19 cellular contexts compared by ENCODE assay signal in genomic region chr13:111914241-111915103, GRCh38.
DNase-seq lines count a peak whose midpoint lies in the region; TF ChIP-seq lines count a peak whose summit lies in the region.
"Had no signal": no experiment of that assay in that cellular context is flagged by ENCODE, and none has a peak within 500 bp of the region (broad histone marks: within the 10 kb centered on the region; RNA-seq: fewer than 3 reads in every experiment).

No MANE protein-coding gene starts in this region.

- no peaks in the 10 kb centered on the region for H3K79me2 ChIP-seq in neural progenitor cell (ENCODE audit: low read depth)

- no peaks in the 10 kb centered on the region for H3K36me3 Mint-ChIP-seq in neural progenitor cell
- H3K36me3 Mint-ChIP-seq: CD14-positive monocyte had no signal

- H3K27me3 Mint-ChIP-seq in neural progenitor cell (ENCODE audit: insufficient read depth, low read depth) = peaks cover 9% of the 10 kb centered on the region
- H3K27me3 Mint-ChIP-seq: B cell had no signal

- H3K27ac Mint-ChIP-seq in neural progenitor cell = peak overlapping the region; percentile 19
- H3K27ac Mint-ChIP-seq: B cell, CD14-positive monocyte, HFFc6 had no signal

- H3K9ac ChIP-seq in colonic mucosa (ENCODE audit: low read depth in 2 of 2, low read length in 2 of 2) = no peak overlapping the region
- H3K9ac ChIP-seq in neural progenitor cell = no peak overlapping the region

- peaks cover 7% of the 10 kb centered on the region for H3K9me3 Mint-ChIP-seq in neural progenitor cell

- intact Hi-C loops in colonic mucosa (cut with DNase I) = no loop called here
- intact Hi-C loops in spleen (cut with DNase I; ENCODE audit: low total_unique reads) = no loop called here
- intact Hi-C loops in esophagus squamous epithelium (cut with DNase I) = no loop called here

- no peak overlapping the region for H3K4me3 ChIP-seq in Peyer's patch
- H3K4me3 ChIP-seq in colonic mucosa = no peak overlapping the region
- H3K4me3 ChIP-seq in neural progenitor cell = no peak overlapping the region
- no peak overlapping the region for H3K4me3 ChIP-seq in spleen
- no peak overlapping the region for H3K4me3 ChIP-seq in esophagus squamous epithelium
- H3K4me3 ChIP-seq: A549 had no signal

- no peaks in the 10 kb centered on the region for H3K4me1 ChIP-seq in Peyer's patch
- no peaks in the 10 kb centered on the region for H3K4me1 ChIP-seq in colonic mucosa
- no peaks in the 10 kb centered on the region for H3K4me1 ChIP-seq in neural progenitor cell
- no peaks in the 10 kb centered on the region for H3K4me1 ChIP-seq in spleen
- H3K4me1 ChIP-seq in esophagus squamous epithelium = no peaks in the 10 kb centered on the region
- H3K4me1 ChIP-seq: A549 had no signal

- no peak overlapping the region for H3K4me2 ChIP-seq in neural progenitor cell
- H3K4me2 ChIP-seq: A549 had no signal

- no peaks in the 10 kb centered on the region for H3K27me3 ChIP-seq in Peyer's patch
- H3K27me3 ChIP-seq in colonic mucosa = no peaks in the 10 kb centered on the region
- no peaks in the 10 kb centered on the region for H3K27me3 ChIP-seq in neural progenitor cell
- H3K27me3 ChIP-seq in spleen (replicated peaks in 1 of 7) = peaks cover 0 to 12% (median 0%) of the 10 kb centered on the region in 7 donors
- peaks cover 0 to 5% (median 0%) of the 10 kb centered on the region in 4 donors for H3K27me3 ChIP-seq in esophagus squamous epithelium

- H3K36me3 ChIP-seq in Peyer's patch = no peaks in the 10 kb centered on the region
- no peaks in the 10 kb centered on the region for H3K36me3 ChIP-seq in colonic mucosa
- H3K36me3 ChIP-seq in neural progenitor cell = no peaks in the 10 kb centered on the region
- no peaks in the 10 kb centered on the region for H3K36me3 ChIP-seq in spleen
- no peaks in the 10 kb centered on the region for H3K36me3 ChIP-seq in esophagus squamous epithelium

- DNase-seq in Peyer's patch (peak; percentile 1 to 28 (median 22)), colonic mucosa (peak; percentile 2), neural progenitor cell (ENCODE audit: low spot score) (no peak), spleen (peak; percentile 53), GM13976 (ENCODE audit: low spot score) (no peak), kidney glomerular epithelial cell (lab: John Stamatoyannopoulos, UW) (no peak), esophagus squamous epithelium (lab: John Stamatoyannopoulos, UW) (no peak), NCI-H345 treated with DMSO at 0.1 percent for 48 hours (lab: John Stamatoyannopoulos, UW; ENCODE audit: unreplicated experiment) (no peak)
- DNase-seq: HFFc6; Kasumi-1; NCI-H1048; NCI-H1417 treated with DMSO at 0.1 percent for 48 hours; NCI-H187; NCI-H2227 treated with DMSO at 0.1 percent for 48 hours; NK-92 treated with Interleukin-12 subunit alpha and Interleukin-12 subunit beta, amount 100 ng/mL, for 24 hours; SIG-M5 had no signal

- peaks cover 16% of the 10 kb centered on the region for H3K4me1 Mint-ChIP-seq in neural progenitor cell
- H3K4me1 Mint-ChIP-seq: B cell, CD14-positive monocyte had no signal

- H2AFZ ChIP-seq in neural progenitor cell (replicated peaks) = no peak overlapping the region

- H3K27ac ChIP-seq in Peyer's patch = no peak overlapping the region
- H3K27ac ChIP-seq in colonic mucosa = no peak overlapping the region
- no peak overlapping the region for H3K27ac ChIP-seq in neural progenitor cell
- no peak overlapping the region for H3K27ac ChIP-seq in spleen
- no peak overlapping the region for H3K27ac ChIP-seq in esophagus squamous epithelium
- H3K27ac ChIP-seq: A549 had no signal

- no peaks in the 10 kb centered on the region for H3K9me3 ChIP-seq in Peyer's patch
- no peaks in the 10 kb centered on the region for H3K9me3 ChIP-seq in colonic mucosa
- H3K9me3 ChIP-seq in neural progenitor cell (ENCODE audit: low read depth) = no peaks in the 10 kb centered on the region
- H3K9me3 ChIP-seq in spleen = no peaks in the 10 kb centered on the region
- H3K9me3 ChIP-seq in esophagus squamous epithelium = no peaks in the 10 kb centered on the region
- H3K9me3 ChIP-seq: A549 had no signal

- in situ Hi-C loops in GM13976 (cut with MboI; ENCODE audit: low sequenced_read_pairs, unreplicated experiment) = no loop called here

- no peak for TF ChIP-seq CTCF in Peyer's patch (IDR thresholded peaks at IDR 0.05)
- TF ChIP-seq CTCF in colonic mucosa (IDR thresholded peaks at IDR 0.05) = no peak
- TF ChIP-seq CTCF in neural progenitor cell (IDR thresholded peaks at IDR 0.05) = no peak
- no peak for TF ChIP-seq CTCF in spleen (IDR thresholded peaks at IDR 0.05 in 8 of 11, conservative IDR thresholded peaks at IDR 0.05 in 3 of 11)
- no peak for TF ChIP-seq CTCF in GM13976 (IDR thresholded peaks at IDR 0.05; ENCODE audit: borderline replicate concordance, control extremely low read depth, extremely low read depth, insufficient read depth, missing control alignments)
- no peak for TF ChIP-seq CTCF in esophagus squamous epithelium (IDR thresholded peaks at IDR 0.05)

- WGBS in spleen, 5 donors = 85 to 89% (median 87%) methylated on average over 13 of the region's 13 CpGs
- 79 to 82% methylated on average over 6 to 12 of the region's 13 CpGs for WGBS in esophagus squamous epithelium, 2 donors

- H3K4me3 Mint-ChIP-seq in neural progenitor cell = no peak overlapping the region
- H3K4me3 Mint-ChIP-seq: B cell, CD14-positive monocyte, HFFc6 had no signal

- no peaks in the 10 kb centered on the region for H3F3A ChIP-seq in neural progenitor cell (ENCODE audit: low read depth)

- no peaks in the 10 kb centered on the region for H4K20me1 ChIP-seq in neural progenitor cell (ENCODE audit: low read depth)

- TF ChIP-seq POLR2A in Peyer's patch (IDR thresholded peaks at IDR 0.05) = no peak
- TF ChIP-seq POLR2A in spleen (IDR thresholded peaks at IDR 0.05) = no peak
- no peak for TF ChIP-seq POLR2A in esophagus squamous epithelium (IDR thresholded peaks at IDR 0.05)

Comparison
In these comparisons a context has a peak if more than half of its experiments do, and no peak if none do; other contexts are left out.
1. DNase-seq: peak in Peyer's patch (3 of 3), colonic mucosa (single experiment) and spleen (single experiment); none in neural progenitor cell (single experiment), GM13976 (single experiment), kidney glomerular epithelial cell (single experiment), esophagus squamous epithelium (single experiment) and NCI-H345 treated with DMSO at 0.1 percent for 48 hours (single experiment).